19 cellular contexts compared by ENCODE assay signal in genomic region chr10:86545097-86545496, GRCh38. TPM values are rescaled to one million over a fixed set of nuclear protein-coding genes. Genes with fewer than 3 reads are reported as not detected.
A peak's percentile ranks its signal among the peaks of the same experiment; 100 is the strongest.
DNase-seq lines count a peak whose midpoint lies in the region; ATAC-seq lines count a peak whose summit lies in the region.
"Had no signal": no experiment of that assay in that cellular context is flagged by ENCODE, and none has a peak within 500 bp of the region (broad histone marks: within the 10 kb centered on the region; RNA-seq: fewer than 3 reads in every experiment).

No MANE protein-coding gene starts in this region.

- ATAC-seq in GM18511 (IDR thresholded peaks at IDR 0.05; ENCODE audit: unreplicated experiment) = no peak
- ATAC-seq: gastrocnemius medialis; K562; naive thymus-derived CD4-positive, alpha-beta T cell; stimulated activated naive CD8-positive, alpha-beta T cell treated with anti-CD3 and anti-CD28 coated beads, Interleukin-15, amount 100 ng/mL, for 72 hours had no signal

- DNase-seq in Daoy (ENCODE audit: low read depth) (peak; percentile 34), NCI-H1092 treated with DMSO at 0.1 percent for 48 hours (lab: John Stamatoyannopoulos, UW) (peak; percentile 70), NCI-H69 (lab: John Stamatoyannopoulos, UW) (peak; percentile 95), medulla oblongata (ENCODE audit: extremely low spot score) (peak; percentile 26), cerebellum (ENCODE audit: low spot score) (no peak)
- no peak for DNase-seq in activated CD8-positive, alpha-beta memory T cell treated with anti-CD3 and anti-CD28 coated beads, Interleukin-2, amount 50 U/mL, for 4 hours
- DNase-seq: activated CD4-positive, alpha-beta T cell treated with anti-CD3 and anti-CD28 coated beads for 48 hours; activated effector memory CD4-positive, alpha-beta T cell treated with anti-CD3 and anti-CD28 coated beads, Interleukin-2, amount 50 U/mL, for 16 hours; Caco-2; dorsolateral prefrontal cortex; gastrocnemius medialis; GOT3; kidney glomerular epithelial cell; naive thymus-derived CD4-positive, alpha-beta T cell; NK-92 treated with Interleukin-12 subunit alpha and Interleukin-12 subunit beta, amount 100 ng/mL, for 24 hours; stimulated activated naive CD8-positive, alpha-beta T cell treated with anti-CD3 and anti-CD28 coated beads, Interleukin-15, amount 100 ng/mL, for 72 hours; trophoblast cell had no signal

RNA-seq across cellular contexts. Expression of gene WAPL, which starts 23.5 kb away (rescaled TPM):
- total RNA-seq in Daoy (2014; rRNA removed; shearing (Covaris generic)) = 26.3 and 31.1 TPM in 2 replicates
- 57.0 TPM for total RNA-seq in cerebellum

Comparison
In these comparisons a context has a peak if more than half of its experiments do, and no peak if none do; other contexts are left out.
1. DNase-seq: peak in Daoy (single experiment), NCI-H1092 treated with DMSO at 0.1 percent for 48 hours (single experiment), NCI-H69 (single experiment) and medulla oblongata (single experiment); none in cerebellum (single experiment) and activated CD8-positive, alpha-beta memory T cell treated with anti-CD3 and anti-CD28 coated beads, Interleukin-2, amount 50 U/mL, for 4 hours (single experiment).